Comparison of ENCODE assay signal across 14 cellular contexts in genomic region chr2:217147751-217148318, GRCh38.
"Had no signal": no experiment of that assay in that cellular context is flagged by ENCODE, and none has a peak within 500 bp of the region (broad histone marks: within the 10 kb centered on the region; RNA-seq: fewer than 3 reads in every experiment).

No MANE protein-coding gene starts in this region.

- H3K4me3 ChIP-seq: SJSA1, transverse colon had no signal

- H3K27me3 ChIP-seq: SJSA1, transverse colon had no signal

- H3K27ac ChIP-seq: SJSA1, transverse colon had no signal

- H3K9me3 ChIP-seq: SJSA1, transverse colon had no signal

- H3K4me1 ChIP-seq: SJSA1, transverse colon had no signal

- ATAC-seq: activated CD4-positive, CD25-positive, alpha-beta regulatory T cell treated with anti-CD3 and anti-CD28 coated beads, Interleukin-2, amount 50 U/mL, for 24 hours; natural killer cell treated with Interleukin-12 subunit alpha and Interleukin-12 subunit beta and Interleukin-15 and Interleukin-18, amount 100 ng/mL, for 72 hours had no signal

- H3K36me3 ChIP-seq: SJSA1, transverse colon had no signal

- DNase-seq: activated naive CD8-positive, alpha-beta T cell treated with anti-CD3 and anti-CD28 coated beads for 36 hours; dermis blood vessel endothelial cell; foreskin fibroblast; glutamatergic neuron; left cardiac atrium; mammary epithelial cell; retina; stimulated activated CD4-positive, alpha-beta T cell treated with anti-CD3 and anti-CD28 coated beads, Interleukin-4, amount 100 ng/mL, for 24 hours; stimulated activated naive CD4-positive, alpha-beta T cell treated with Interleukin-2 at 50 U/mL for 16 hours; substantia nigra; transverse colon had no signal
